In genomic region chr2:15658911-15659310, GRCh38 we compare ENCODE assay signal across 25 cellular contexts.
"Had no signal": no experiment of that assay in that cellular context is flagged by ENCODE, and none has a peak within 500 bp of the region (broad histone marks: within the 10 kb centered on the region; RNA-seq: fewer than 3 reads in every experiment).

No MANE protein-coding gene starts in this region.

- H3K27ac ChIP-seq: colonic mucosa, epithelial cell of prostate, esophagus squamous epithelium, gastrocnemius medialis, heart right ventricle, left lung, lower lobe of right lung had no signal

- H3K36me3 Mint-ChIP-seq: naive B cell had no signal

- H3K36me3 ChIP-seq: colonic mucosa, esophagus squamous epithelium, gastrocnemius medialis, heart right ventricle, left lung, lower lobe of right lung had no signal

- ATAC-seq: effector memory CD8-positive, alpha-beta T cell; esophagus mucosa; gastrocnemius medialis; heart right ventricle; left cardiac atrium; left lung; left ventricle myocardium superior; lower lobe of right lung; mucosa of descending colon had no signal

- H3K27me3 Mint-ChIP-seq: dendritic cell treated with granulocyte-macrophage colony-stimulating factor and Interleukin-4, amounts not matched to agents 40 ng/mL and 50 ng/mL, for 4 days had no signal

- DNase-seq: colonic mucosa; cortex of kidney; effector CD8-positive, alpha-beta T cell; effector memory CD8-positive, alpha-beta T cell; endodermal cell; erythroblast; esophagus squamous epithelium; foreskin fibroblast; foreskin melanocyte; gastrocnemius medialis; glutamatergic neuron; head of caudate nucleus; heart right ventricle; hippocampal formation; left cardiac atrium; left lung; left ventricle myocardium superior; lower lobe of right lung; mesenchymal stem cell; mucosa of descending colon; naive B cell had no signal

- H3K4me3 Mint-ChIP-seq: dendritic cell treated with granulocyte-macrophage colony-stimulating factor and Interleukin-4, amounts not matched to agents 40 ng/mL and 50 ng/mL, for 4 days; effector memory CD8-positive, alpha-beta T cell; endodermal cell; mesothelial cell of epicardium; naive B cell had no signal

- H3K4me1 Mint-ChIP-seq: endodermal cell, naive B cell had no signal

- H3K4me3 ChIP-seq: colonic mucosa, esophagus squamous epithelium, gastrocnemius medialis, heart right ventricle, left lung, lower lobe of right lung, mucosa of descending colon had no signal

- H3K27ac Mint-ChIP-seq: dendritic cell treated with granulocyte-macrophage colony-stimulating factor and Interleukin-4, amounts not matched to agents 40 ng/mL and 50 ng/mL, for 4 days; effector memory CD8-positive, alpha-beta T cell; endodermal cell; mesothelial cell of epicardium; naive B cell had no signal

- H3K27me3 ChIP-seq: colonic mucosa, esophagus squamous epithelium, gastrocnemius medialis, left lung had no signal

- H3K9me3 ChIP-seq: colonic mucosa, esophagus squamous epithelium, gastrocnemius medialis, heart right ventricle, left lung, lower lobe of right lung, mucosa of descending colon had no signal

- H3K4me1 ChIP-seq: colonic mucosa, esophagus squamous epithelium, gastrocnemius medialis, heart right ventricle, left lung, lower lobe of right lung had no signal
